25 cellular contexts compared by ENCODE assay signal in genomic region chr2:112936927-112937232, GRCh38. TPM values are rescaled to one million over a fixed set of nuclear protein-coding genes. Genes with fewer than 3 reads are reported as not detected.
"Had no signal": no experiment of that assay in that cellular context is flagged by ENCODE, and none has a peak within 500 bp of the region (broad histone marks: within the 10 kb centered on the region; RNA-seq: fewer than 3 reads in every experiment).

No MANE protein-coding gene starts in this region.

- H3K36me3 Mint-ChIP-seq: activated naive CD4-positive, alpha-beta T cell treated with anti-CD3 and anti-CD28 coated beads, Interleukin-2, amount 50 U/mL, for 24 hours had no signal

- H3K4me3 Mint-ChIP-seq: activated B cell treated with CpG ODN at 0.5 μM for 24 hours; activated CD8-positive, alpha-beta T cell treated with anti-CD3 and anti-CD28 coated beads, Interleukin-2, amount 10 ng/mL, durations not matched to agents 7 days and 5 days; activated naive CD4-positive, alpha-beta T cell treated with anti-CD3 and anti-CD28 coated beads, Interleukin-2, amount 50 U/mL, for 24 hours had no signal

- DNase-seq: activated B cell treated with CpG ODN at 0.5 μM for 24 hours; activated CD4-positive, alpha-beta T cell treated with anti-CD3 and anti-CD28 coated beads, Interleukin-2, amount 50 U/mL, for 1 hour; activated CD8-positive, alpha-beta memory T cell treated with anti-CD3 and anti-CD28 coated beads, Interleukin-2, amount 50 U/mL, for 48 hours; activated CD8-positive, alpha-beta T cell treated with anti-CD3 and anti-CD28 coated beads, Interleukin-2, amount 10 ng/mL, durations not matched to agents 7 days and 5 days; activated T-cell treated with anti-CD3 and anti-CD28 coated beads, Interleukin-2, amount 50 U/mL, for 1 hour; KG1; NCI-H1105; NCI-H1436 treated with DMSO at 0.1 percent for 48 hours; NCI-H187 treated with DMSO at 0.1 percent for 48 hours; NCI-H2081 treated with DMSO at 0.1 percent for 48 hours; NCI-H2227 treated with DMSO at 0.1 percent for 48 hours; NCI-H446 treated with DMSO at 0.1 percent for 48 hours; NCI-H524 treated with DMSO at 0.1 percent for 48 hours; NCI-H748 treated with DMSO at 0.1 percent for 48 hours; Peyer's patch; SHP77 treated with DMSO at 0.1 percent for 48 hours; T-helper 2 cell; T1000 had no signal

- H3K27ac Mint-ChIP-seq: activated B cell treated with CpG ODN at 0.5 μM for 24 hours; activated CD8-positive, alpha-beta T cell treated with anti-CD3 and anti-CD28 coated beads, Interleukin-2, amount 10 ng/mL, durations not matched to agents 7 days and 5 days; activated naive CD4-positive, alpha-beta T cell treated with anti-CD3 and anti-CD28 coated beads, Interleukin-2, amount 50 U/mL, for 24 hours had no signal

- H3K27ac ChIP-seq: body of pancreas, cardiac muscle cell, Peyer's patch had no signal

- H3K9me3 Mint-ChIP-seq: activated B cell treated with CpG ODN at 0.5 μM for 24 hours; activated naive CD4-positive, alpha-beta T cell treated with anti-CD3 and anti-CD28 coated beads, Interleukin-2, amount 50 U/mL, for 24 hours had no signal

- H3K27me3 ChIP-seq: body of pancreas, Peyer's patch had no signal

- H3K36me3 ChIP-seq: cardiac muscle cell, Peyer's patch had no signal

- H3K9me3 ChIP-seq: body of pancreas, Peyer's patch had no signal

- H3K27me3 Mint-ChIP-seq: activated naive CD4-positive, alpha-beta T cell treated with anti-CD3 and anti-CD28 coated beads, Interleukin-2, amount 50 U/mL, for 24 hours had no signal

- H3K4me1 Mint-ChIP-seq: activated B cell treated with CpG ODN at 0.5 μM for 24 hours; activated naive CD4-positive, alpha-beta T cell treated with anti-CD3 and anti-CD28 coated beads, Interleukin-2, amount 50 U/mL, for 24 hours had no signal

- H3K4me3 ChIP-seq: body of pancreas, cardiac muscle cell, Peyer's patch had no signal

- ATAC-seq: activated CD8-positive, alpha-beta T cell treated with anti-CD3 and anti-CD28 coated beads, Interleukin-2, amount 10 ng/mL, durations not matched to agents 7 days and 5 days; body of pancreas had no signal

- H3K4me1 ChIP-seq: body of pancreas, Peyer's patch had no signal

RNA-seq across cellular contexts. Expression of gene IL37, which starts 25.9 kb away (rescaled TPM):
- total RNA-seq: activated B cell treated with CpG ODN at 0.5 μM for 24 hours; activated CD8-positive, alpha-beta T cell treated with anti-CD3 and anti-CD28 coated beads, Interleukin-2, amount 10 ng/mL, durations not matched to agents 7 days and 5 days; aorta; body of pancreas; cardiac muscle cell; Peyer's patch; SK-MEL-5 had no signal
- polyA plus RNA-seq: aorta, cardiac muscle cell had no signal

RNA-seq across cellular contexts. Expression of gene IL36G, which starts 40.9 kb away (rescaled TPM):
- total RNA-seq: activated B cell treated with CpG ODN at 0.5 μM for 24 hours; activated CD8-positive, alpha-beta T cell treated with anti-CD3 and anti-CD28 coated beads, Interleukin-2, amount 10 ng/mL, durations not matched to agents 7 days and 5 days; aorta; body of pancreas; LHCN-M2; M059J; Peyer's patch; SK-MEL-5 had no signal
- polyA plus RNA-seq: aorta, cardiac muscle cell had no signal
